In genomic region chr6:30572078-30572605, GRCh38 we compare ENCODE assay signal across 8 cellular contexts. TPM values are rescaled to one million over a fixed set of nuclear protein-coding genes. Genes with fewer than 3 reads are reported as not detected.
DNase-seq lines count a peak whose midpoint lies in the region; ATAC-seq, FAIRE-seq and TF ChIP-seq lines count a peak whose summit lies in the region.

No MANE protein-coding gene starts in this region.

- H3K4me3 Mint-ChIP-seq in activated CD4-positive, alpha-beta T cell treated with anti-CD3 and anti-CD28 coated beads for 36 hours, result peak overlapping the region; percentile 94
- H3K4me3 Mint-ChIP-seq in activated naive CD8-positive, alpha-beta T cell treated with anti-CD3 and anti-CD28 coated beads, Interleukin-2, amount 50 U/mL, for 24 hours, result peak overlapping the region; percentile 91

- H3K27me3 Mint-ChIP-seq in activated CD4-positive, alpha-beta T cell treated with anti-CD3 and anti-CD28 coated beads for 36 hours, result no peaks in the 10 kb centered on the region
- no peaks in the 10 kb centered on the region for H3K27me3 Mint-ChIP-seq in activated naive CD8-positive, alpha-beta T cell treated with anti-CD3 and anti-CD28 coated beads, Interleukin-2, amount 50 U/mL, for 24 hours

- H3K4me1 Mint-ChIP-seq in activated CD4-positive, alpha-beta T cell treated with anti-CD3 and anti-CD28 coated beads for 36 hours, result peaks cover 70% of the 10 kb centered on the region
- peaks cover 77% of the 10 kb centered on the region for H3K4me1 Mint-ChIP-seq in activated naive CD8-positive, alpha-beta T cell treated with anti-CD3 and anti-CD28 coated beads, Interleukin-2, amount 50 U/mL, for 24 hours

- intact Hi-C loops in activated CD4-positive, alpha-beta T cell treated with anti-CD3 and anti-CD28 coated beads for 36 hours (cut with DNase I, micrococcal nuclease), result no loop called here
- intact Hi-C loops in kidney (cut with DNase I), result no loop called here

- H3K27ac ChIP-seq in kidney (ENCODE audit: low read depth in 2 of 2, low read length in 2 of 2), result peak overlapping the region; percentile 96 to 97
- peak overlapping the region; percentile 95 for H3K27ac ChIP-seq in subcutaneous abdominal adipose tissue (ENCODE audit: low read depth, low read length)

- no peak for ATAC-seq in activated CD4-positive, alpha-beta T cell treated with anti-CD3 and anti-CD28 coated beads for 36 hours
- ATAC-seq in activated naive CD8-positive, alpha-beta T cell treated with anti-CD3 and anti-CD28 coated beads, Interleukin-2, amount 50 U/mL, for 24 hours, result no peak

- H3K36me3 Mint-ChIP-seq in activated CD4-positive, alpha-beta T cell treated with anti-CD3 and anti-CD28 coated beads for 36 hours (ENCODE audit: low read depth), result peaks cover 36% of the 10 kb centered on the region
- peaks cover 35% of the 10 kb centered on the region for H3K36me3 Mint-ChIP-seq in activated naive CD8-positive, alpha-beta T cell treated with anti-CD3 and anti-CD28 coated beads, Interleukin-2, amount 50 U/mL, for 24 hours (ENCODE audit: low read depth)

- H3K9me3 Mint-ChIP-seq in activated CD4-positive, alpha-beta T cell treated with anti-CD3 and anti-CD28 coated beads for 36 hours (ENCODE audit: low read depth), result no peaks in the 10 kb centered on the region
- no peaks in the 10 kb centered on the region for H3K9me3 Mint-ChIP-seq in activated naive CD8-positive, alpha-beta T cell treated with anti-CD3 and anti-CD28 coated beads, Interleukin-2, amount 50 U/mL, for 24 hours

- H3K36me3 ChIP-seq in kidney (ENCODE audit: control insufficient read depth in 1 of 2, insufficient read depth in 2 of 2, low read length in 2 of 2) (peaks cover 2 to 6% of the 10 kb centered on the region in 2 donors), subcutaneous abdominal adipose tissue (ENCODE audit: control insufficient read depth in 5 of 5, insufficient read depth in 5 of 5, low read length in 5 of 5) (peaks cover 3 to 8% (median 3%) of the 10 kb centered on the region in 5 donors)

- no peak for FAIRE-seq in kidney (lab: Jason Lieb, UNC)

- peak overlapping the region; percentile 79 to 90 for H3K9ac ChIP-seq in kidney (ENCODE audit: low read length in 2 of 2)
- peak overlapping the region; percentile 64 to 97 (median 84) for H3K9ac ChIP-seq in subcutaneous abdominal adipose tissue (ENCODE audit: low read length in 5 of 5)

- DNase-seq in activated CD4-positive, alpha-beta T cell treated with anti-CD3 and anti-CD28 coated beads for 36 hours, result no peak
- DNase-seq in activated CD4-positive, alpha-beta T cell treated with anti-CD3 and anti-CD28 coated beads for 1 hour, result no peak
- no peak for DNase-seq in activated naive CD8-positive, alpha-beta T cell treated with anti-CD3 and anti-CD28 coated beads, Interleukin-2, amount 50 U/mL, for 24 hours
- DNase-seq in kidney (no peak), pons (ENCODE audit: low spot score) (no peak), GM19238 (ENCODE audit: insufficient read length, low spot score) (no peak), HEK293T (ENCODE audit: extremely low spot score) (no peak)

- H3K9me3 ChIP-seq in kidney (ENCODE audit: control insufficient read depth in 1 of 2, low read length in 2 of 2) (no peaks in the 10 kb centered on the region), subcutaneous abdominal adipose tissue (ENCODE audit: control insufficient read depth in 5 of 5, low read length in 5 of 5) (no peaks in the 10 kb centered on the region)

- POLR2A ChIA-PET in activated CD4-positive, alpha-beta T cell treated with anti-CD3 and anti-CD28 coated beads for 36 hours (lab: Charles Lee), result no interaction called here
- POLR2A ChIA-PET in HEK293T (lab: Yijun Ruan, JAX), result no interaction called here

- H3K4me3 ChIP-seq in kidney (ENCODE audit: low read length in 2 of 2) (peak overlapping the region; percentile 90 to 92), subcutaneous abdominal adipose tissue (ENCODE audit: low read depth in 1 of 5, low read length in 5 of 5) (peak overlapping the region; percentile 81 to 93 (median 90))

- H3K27me3 ChIP-seq in subcutaneous abdominal adipose tissue (ENCODE audit: control insufficient read depth in 5 of 5, insufficient read depth in 4 of 5, low read length in 5 of 5), result no peaks in the 10 kb centered on the region

- CTCF ChIA-PET in activated CD4-positive, alpha-beta T cell treated with anti-CD3 and anti-CD28 coated beads for 36 hours (lab: Charles Lee), result no interaction called here
- CTCF ChIA-PET in HEK293T (lab: Yijun Ruan, JAX), result no interaction called here

- TF ChIP-seq CTCF in kidney (IDR thresholded peaks at IDR 0.05; ENCODE audit: borderline replicate concordance, extremely low read depth, insufficient read depth), result no peak

- peak overlapping the region; percentile 100 for H3K27ac Mint-ChIP-seq in activated CD4-positive, alpha-beta T cell treated with anti-CD3 and anti-CD28 coated beads for 36 hours
- peak overlapping the region; percentile 98 for H3K27ac Mint-ChIP-seq in activated naive CD8-positive, alpha-beta T cell treated with anti-CD3 and anti-CD28 coated beads, Interleukin-2, amount 50 U/mL, for 24 hours

- H3K4me1 ChIP-seq in kidney (ENCODE audit: control insufficient read depth in 1 of 2, insufficient read depth in 1 of 2, low read depth in 1 of 2, low read length in 2 of 2) (peaks cover 24 to 29% of the 10 kb centered on the region in 2 donors), subcutaneous abdominal adipose tissue (ENCODE audit: control insufficient read depth in 5 of 5, insufficient read depth in 5 of 5, low read length in 5 of 5) (peaks cover 3 to 36% (median 32%) of the 10 kb centered on the region in 5 donors)

TF ChIP-seq in HEK293T, 16 proteins besides CTCF, POLR2A, EP300 and RAD21:
- no peak for TF ChIP-seq L3MBTL2 (conservative IDR thresholded peaks at IDR 0.05)
- no peak for TF ChIP-seq SP1 (IDR thresholded peaks at IDR 0.05)
- no peak for TF ChIP-seq FOXM1 (IDR thresholded peaks at IDR 0.05; ENCODE audit: borderline replicate concordance)
- TF ChIP-seq FOXK2 (IDR thresholded peaks at IDR 0.05), result no peak
- no peak for TF ChIP-seq ZNF384 (IDR thresholded peaks at IDR 0.05)
- TF ChIP-seq NFRKB (IDR thresholded peaks at IDR 0.05), result no peak
- TF ChIP-seq TARDBP (IDR thresholded peaks at IDR 0.05), result no peak
- no peak for TF ChIP-seq BHLHE40 (IDR thresholded peaks at IDR 0.05; ENCODE audit: borderline replicate concordance)
- no peak for TF ChIP-seq LEF1 (IDR thresholded peaks at IDR 0.05; ENCODE audit: borderline replicate concordance)

RNA-seq across cellular contexts. Expression of gene ABCF1, which starts 0.9 kb away (rescaled TPM):
- 100 to 1,000 TPM in 1 of 2 experiments, 10 to 100 TPM in 1; 100.0 to 105 TPM for total RNA-seq in activated CD4-positive, alpha-beta T cell treated with anti-CD3 and anti-CD28 coated beads for 36 hours
- 47.2 TPM for total RNA-seq in kidney
- 32.9 TPM for polyA plus RNA-seq in kidney (ENCODE audit: insufficient read depth, low read depth, low replicate concordance)

RNA-seq across cellular contexts. Expression of gene PRR3, which starts 15.0 kb away (rescaled TPM):
- 10 to 100 TPM; 29.4 to 45.8 TPM for total RNA-seq in activated CD4-positive, alpha-beta T cell treated with anti-CD3 and anti-CD28 coated beads for 36 hours
- 9.3 TPM for total RNA-seq in kidney
- 7.9 TPM for polyA plus RNA-seq in kidney (ENCODE audit: insufficient read depth, low read depth, low replicate concordance)

RNA-seq across cellular contexts. Expression of gene GNL1, which starts 15.9 kb away (rescaled TPM):
- total RNA-seq in activated CD4-positive, alpha-beta T cell treated with anti-CD3 and anti-CD28 coated beads for 36 hours, result 100 to 1,000 TPM in 1 of 2 experiments, 10 to 100 TPM in 1; 91.3 to 104 TPM
- 70.4 TPM for total RNA-seq in kidney
- 64.9 TPM for polyA plus RNA-seq in kidney (ENCODE audit: insufficient read depth, low read depth, low replicate concordance)

RNA-seq across cellular contexts. Expression of gene PPP1R10, which starts 44.9 kb away (rescaled TPM):
- 10 to 100 TPM; 75.6 to 100.0 TPM for total RNA-seq in activated CD4-positive, alpha-beta T cell treated with anti-CD3 and anti-CD28 coated beads for 36 hours
- 65.0 TPM for total RNA-seq in kidney
- 19.7 TPM for polyA plus RNA-seq in kidney (ENCODE audit: insufficient read depth, low read depth, low replicate concordance)

RNA-seq across cellular contexts. Expression of gene MRPS18B, which starts 45.5 kb away (rescaled TPM):
- total RNA-seq in activated CD4-positive, alpha-beta T cell treated with anti-CD3 and anti-CD28 coated beads for 36 hours, result 100 to 1,000 TPM; 111 to 114 TPM
- 62.1 TPM for total RNA-seq in kidney
- polyA plus RNA-seq in kidney (ENCODE audit: insufficient read depth, low read depth, low replicate concordance), result 135 TPM
